Comparison of ENCODE assay signal across 1 cellular context in genomic region chr9:104093647-104094533, GRCh38.
TF ChIP-seq lines count a peak whose summit lies in the region.

Gene SMC2 (plus strand): TSS chr9:104094309. CDS start chr9:104095385, 1,076 bp downstream.

TF ChIP-seq in GM12878, 131 proteins besides CTCF, POLR2A, EP300 and RAD21 (continued from another document and continues in another):
- peak; percentile 97 for TF ChIP-seq IRF5 (IDR thresholded peaks at IDR 0.05; ENCODE audit: borderline replicate concordance)
- TF ChIP-seq RBBP5 (conservative IDR thresholded peaks at IDR 0.05), result 0 out of 2 replicates have a peak, but pooled peaks have one; percentile 25
- no peak; the same call in 1 of the 2 replicates for TF ChIP-seq TCF7 (IDR thresholded peaks at IDR 0.05; ENCODE audit: borderline replicate concordance)
- no peak for TF ChIP-seq ZNF217 (IDR thresholded peaks at IDR 0.05)
- no peak for TF ChIP-seq FOS (IDR thresholded peaks at IDR 0.05; ENCODE audit: borderline replicate concordance, extremely low read depth, insufficient read length)
- TF ChIP-seq ATF3 (IDR thresholded peaks at IDR 0.05; ENCODE audit: borderline replicate concordance, extremely low read depth, low read depth, low read length), result no peak
- peak; percentile 88 for TF ChIP-seq YY1 (IDR thresholded peaks at IDR 0.05; ENCODE audit: low read depth, low read length)
- no peak for TF ChIP-seq SRF (IDR thresholded peaks at IDR 0.05; ENCODE audit: low read depth in 2 of 2, low read length in 2 of 2)
- no peak for TF ChIP-seq NR2C2 (IDR thresholded peaks at IDR 0.05; ENCODE audit: borderline replicate concordance, control insufficient read depth, insufficient read length, low read depth)
- TF ChIP-seq RCOR1 (conservative IDR thresholded peaks at IDR 0.05; ENCODE audit: low read depth, low read length), result no peak
- TF ChIP-seq PRDM15 (CRISPR knock-in tag; IDR thresholded peaks at IDR 0.05), result no peak
- 0 out of 2 replicates have a peak, but pooled peaks have one; percentile 54 for TF ChIP-seq ZNF24 (IDR thresholded peaks at IDR 0.05)
- peak; percentile 9 for TF ChIP-seq BACH1 (IDR thresholded peaks at IDR 0.05; ENCODE audit: borderline replicate concordance)
- TF ChIP-seq, protein P1, sequence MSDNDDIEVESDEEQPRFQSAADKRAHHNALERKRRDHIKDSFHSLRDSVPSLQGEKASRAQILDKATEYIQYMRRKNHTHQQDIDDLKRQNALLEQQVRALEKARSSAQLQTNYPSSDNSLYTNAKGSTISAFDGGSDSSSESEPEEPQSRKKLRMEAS (IDR thresholded peaks at IDR 0.05; ENCODE audit: low read depth, low read length), result peak; percentile 89
- TF ChIP-seq HDGF (IDR thresholded peaks at IDR 0.05), result no peak
- peak; percentile 37 for TF ChIP-seq CREB1 (IDR thresholded peaks at IDR 0.05; ENCODE audit: low read depth)
- peak; percentile 68; the same call in 1 of the 2 replicates for TF ChIP-seq IKZF1 (conservative IDR thresholded peaks at IDR 0.05)
- 0 out of 2 replicates have a peak, but pooled peaks have one; percentile 46 for TF ChIP-seq POLR2AphosphoS2 (IDR thresholded peaks at IDR 0.05; ENCODE audit: low read depth, low read length)
- TF ChIP-seq, protein P2, sequence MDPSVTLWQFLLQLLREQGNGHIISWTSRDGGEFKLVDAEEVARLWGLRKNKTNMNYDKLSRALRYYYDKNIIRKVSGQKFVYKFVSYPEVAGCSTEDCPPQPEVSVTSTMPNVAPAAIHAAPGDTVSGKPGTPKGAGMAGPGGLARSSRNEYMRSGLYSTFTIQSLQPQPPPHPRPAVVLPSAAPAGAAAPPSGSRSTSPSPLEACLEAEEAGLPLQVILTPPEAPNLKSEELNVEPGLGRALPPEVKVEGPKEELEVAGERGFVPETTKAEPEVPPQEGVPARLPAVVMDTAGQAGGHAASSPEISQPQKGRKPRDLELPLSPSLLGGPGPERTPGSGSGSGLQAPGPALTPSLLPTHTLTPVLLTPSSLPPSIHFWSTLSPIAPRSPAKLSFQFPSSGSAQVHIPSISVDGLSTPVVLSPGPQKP (IDR thresholded peaks at IDR 0.05; ENCODE audit: low read depth, low read length), result 0 out of 2 replicates have a peak, but pooled peaks have one; percentile 74
- TF ChIP-seq TARDBP (IDR thresholded peaks at IDR 0.05; ENCODE audit: borderline replicate concordance), result 0 out of 2 replicates have a peak, but pooled peaks have one; percentile 26
- no peak for TF ChIP-seq NRF1 (conservative IDR thresholded peaks at IDR 0.05; ENCODE audit: low read depth, low read length)
- TF ChIP-seq RB1 (IDR thresholded peaks at IDR 0.05; ENCODE audit: borderline replicate concordance), result 0 out of 2 replicates have a peak, but pooled peaks have one; percentile 63
- TF ChIP-seq NFYA (IDR thresholded peaks at IDR 0.05; ENCODE audit: borderline replicate concordance, low read depth, low read length), result no peak
- TF ChIP-seq IRF3 (IDR thresholded peaks at IDR 0.05), result no peak
- no peak for TF ChIP-seq ZSCAN29 (IDR thresholded peaks at IDR 0.05)
- TF ChIP-seq, protein P3, sequence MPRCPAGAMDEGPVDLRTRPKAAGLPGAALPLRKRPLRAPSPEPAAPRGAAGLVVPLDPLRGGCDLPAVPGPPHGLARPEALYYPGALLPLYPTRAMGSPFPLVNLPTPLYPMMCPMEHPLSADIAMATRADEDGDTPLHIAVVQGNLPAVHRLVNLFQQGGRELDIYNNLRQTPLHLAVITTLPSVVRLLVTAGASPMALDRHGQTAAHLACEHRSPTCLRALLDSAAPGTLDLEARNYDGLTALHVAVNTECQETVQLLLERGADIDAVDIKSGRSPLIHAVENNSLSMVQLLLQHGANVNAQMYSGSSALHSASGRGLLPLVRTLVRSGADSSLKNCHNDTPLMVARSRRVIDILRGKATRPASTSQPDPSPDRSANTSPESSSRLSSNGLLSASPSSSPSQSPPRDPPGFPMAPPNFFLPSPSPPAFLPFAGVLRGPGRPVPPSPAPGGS (IDR thresholded peaks at IDR 0.05; ENCODE audit: borderline replicate concordance, insufficient read depth, low read depth, low read length, poor library complexity, severe bottlenecking), result no peak
- no peak for TF ChIP-seq CHD1 (IDR thresholded peaks at IDR 0.05; ENCODE audit: low read depth, low read length)
- TF ChIP-seq SREBF1 (IDR thresholded peaks at IDR 0.05; ENCODE audit: low read length), result no peak
- peak; percentile 81 for TF ChIP-seq SMAD5 (IDR thresholded peaks at IDR 0.05; ENCODE audit: low read depth)
- TF ChIP-seq MEF2B (IDR thresholded peaks at IDR 0.05; ENCODE audit: partially characterized antibody, poor library complexity, severe bottlenecking), result no peak
- TF ChIP-seq BRCA1 (IDR thresholded peaks at IDR 0.05; ENCODE audit: low read depth, low read length), result no peak
- TF ChIP-seq GATAD2B (conservative IDR thresholded peaks at IDR 0.05; ENCODE audit: low read depth), result no peak
- no peak for TF ChIP-seq CBX5 (IDR thresholded peaks at IDR 0.05; ENCODE audit: low read depth)
- TF ChIP-seq MYB (IDR thresholded peaks at IDR 0.05; ENCODE audit: borderline replicate concordance, low read depth, low read length), result peak; percentile 98
- TF ChIP-seq SMARCA5 (IDR thresholded peaks at IDR 0.05), result no peak
- TF ChIP-seq, protein P4, sequence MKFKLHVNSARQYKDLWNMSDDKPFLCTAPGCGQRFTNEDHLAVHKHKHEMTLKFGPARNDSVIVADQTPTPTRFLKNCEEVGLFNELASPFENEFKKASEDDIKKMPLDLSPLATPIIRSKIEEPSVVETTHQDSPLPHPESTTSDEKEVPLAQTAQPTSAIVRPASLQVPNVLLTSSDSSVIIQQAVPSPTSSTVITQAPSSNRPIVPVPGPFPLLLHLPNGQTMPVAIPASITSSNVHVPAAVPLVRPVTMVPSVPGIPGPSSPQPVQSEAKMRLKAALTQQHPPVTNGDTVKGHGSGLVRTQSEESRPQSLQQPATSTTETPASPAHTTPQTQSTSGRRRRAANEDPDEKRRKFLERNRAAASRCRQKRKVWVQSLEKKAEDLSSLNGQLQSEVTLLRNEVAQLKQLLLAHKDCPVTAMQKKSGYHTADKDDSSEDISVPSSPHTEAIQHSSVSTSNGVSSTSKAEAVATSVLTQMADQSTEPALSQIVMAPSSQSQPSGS (IDR thresholded peaks at IDR 0.05; ENCODE audit: low read length), result no peak
- TF ChIP-seq PAX5 (IDR thresholded peaks at IDR 0.05; ENCODE audit: borderline replicate concordance, low read depth, low read length), result no peak
- no peak for TF ChIP-seq NR2F1 (conservative IDR thresholded peaks at IDR 0.05)
- peak; percentile 72; the same call in 1 of the 2 replicates for TF ChIP-seq CBFB (IDR thresholded peaks at IDR 0.05; ENCODE audit: low read depth)
- TF ChIP-seq, protein P5, sequence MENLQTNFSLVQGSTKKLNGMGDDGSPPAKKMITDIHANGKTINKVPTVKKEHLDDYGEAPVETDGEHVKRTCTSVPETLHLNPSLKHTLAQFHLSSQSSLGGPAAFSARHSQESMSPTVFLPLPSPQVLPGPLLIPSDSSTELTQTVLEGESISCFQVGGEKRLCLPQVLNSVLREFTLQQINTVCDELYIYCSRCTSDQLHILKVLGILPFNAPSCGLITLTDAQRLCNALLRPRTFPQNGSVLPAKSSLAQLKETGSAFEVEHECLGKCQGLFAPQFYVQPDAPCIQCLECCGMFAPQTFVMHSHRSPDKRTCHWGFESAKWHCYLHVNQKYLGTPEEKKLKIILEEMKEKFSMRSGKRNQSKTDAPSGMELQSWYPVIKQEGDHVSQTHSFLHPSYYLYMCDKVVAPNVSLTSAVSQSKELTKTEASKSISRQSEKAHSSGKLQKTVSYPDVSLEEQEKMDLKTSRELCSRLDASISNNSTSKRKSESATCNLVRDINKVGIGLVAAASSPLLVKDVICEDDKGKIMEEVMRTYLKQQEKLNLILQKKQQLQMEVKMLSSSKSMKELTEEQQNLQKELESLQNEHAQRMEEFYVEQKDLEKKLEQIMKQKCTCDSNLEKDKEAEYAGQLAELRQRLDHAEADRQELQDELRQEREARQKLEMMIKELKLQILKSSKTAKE (IDR thresholded peaks at IDR 0.05; ENCODE audit: low read depth, poor library complexity, severe bottlenecking), result peak; percentile 60
- no peak for TF ChIP-seq JUND (IDR thresholded peaks at IDR 0.05; ENCODE audit: low read depth, low read length)
- peak; percentile 58; the same call in 1 of the 2 replicates for TF ChIP-seq LARP7 (IDR thresholded peaks at IDR 0.05)
- TF ChIP-seq USF2 (IDR thresholded peaks at IDR 0.05; ENCODE audit: borderline replicate concordance, low read depth, low read length), result no peak
- TF ChIP-seq YBX1 (IDR thresholded peaks at IDR 0.05), result no peak
- no peak for TF ChIP-seq SP1 (IDR thresholded peaks at IDR 0.05; ENCODE audit: low read depth, low read length)
- peak; percentile 41 for TF ChIP-seq E2F8 (IDR thresholded peaks at IDR 0.05; ENCODE audit: low read depth, partially characterized antibody)
- TF ChIP-seq EZH2 (IDR thresholded peaks at IDR 0.05; ENCODE audit: borderline replicate concordance, control insufficient read depth, low read depth, low read length), result no peak
- TF ChIP-seq HDAC6 (IDR thresholded peaks at IDR 0.05; ENCODE audit: unreplicated experiment), result no peak
- 0 out of 2 replicates have a peak, but pooled peaks have one; percentile 38 for TF ChIP-seq CHD2 (IDR thresholded peaks at IDR 0.05; ENCODE audit: borderline replicate concordance, low read depth, low read length)
